ENCODE assay signal across 9 cellular contexts in genomic region chr16:2470603-2471015, GRCh38. TPM values are rescaled to one million over a fixed set of nuclear protein-coding genes. Genes with fewer than 3 reads are reported as not detected.
A peak's percentile ranks its signal among the peaks of the same experiment; 100 is the strongest.
DNase-seq lines count a peak whose midpoint lies in the region; ATAC-seq, FAIRE-seq and TF ChIP-seq lines count a peak whose summit lies in the region.
"Had no signal": no experiment of that assay in that cellular context is flagged by ENCODE, and none has a peak within 500 bp of the region (broad histone marks: within the 10 kb centered on the region; RNA-seq: fewer than 3 reads in every experiment).

No MANE protein-coding gene starts in this region.

- DNase-seq in A549 (ENCODE audit: low read depth in 1 of 2, low spot score in 1 of 2): peak in 1 of 2 experiments; percentile 41
- DNase-seq in stimulated activated naive CD4-positive, alpha-beta T cell treated with Interleukin-2 at 50 U/mL for 16 hours (lab: John Stamatoyannopoulos, UW): no peak
- DNase-seq in T-helper 2 cell treated with Interferon-gamma antibody and Interleukin-4, amounts not matched to agents 5 μg/mL and 100 μg/mL, for 36 hours (ENCODE audit: low spot score): no peak
- DNase-seq in transverse colon: no peak
- DNase-seq: effector memory CD4-positive, alpha-beta T cell; kidney glomerular epithelial cell had no signal

- POLR2A ChIA-PET in A549 (lab: Yijun Ruan, JAX): no interaction called here

- no peak for TF ChIP-seq EP300 in A549 (IDR thresholded peaks at IDR 0.05)
- no peak for TF ChIP-seq EP300 in transverse colon (IDR thresholded peaks at IDR 0.05; ENCODE audit: low read depth)

- peaks cover 5% of the 10 kb centered on the region for H3K4me1 Mint-ChIP-seq in activated T-helper 17 cell treated with anti-CD3 and anti-CD28 coated beads, Interleukin-2, amount 50 U/mL, for 72 hours
- peaks cover 1% of the 10 kb centered on the region for H3K4me1 Mint-ChIP-seq in T-helper 2 cell treated with Interferon-gamma antibody and Interleukin-4, amounts not matched to agents 5 μg/mL and 100 μg/mL, for 36 hours (ENCODE audit: low read depth)

- H3K27ac ChIP-seq in A549 (0 out of 6 replicates have a peak overlapping the region, but pooled peaks of 1 of the 2 experiments have one; percentile 22), HUES64 (ENCODE audit: low read depth, low read length) (no peak overlapping the region), transverse colon (no peak overlapping the region)

- H3K36me3 ChIP-seq in HUES64 (ENCODE audit: insufficient read depth, low read length) (no peaks in the 10 kb centered on the region), transverse colon (no peaks in the 10 kb centered on the region)

- no peaks in the 10 kb centered on the region for H3K36me3 Mint-ChIP-seq in activated T-helper 17 cell treated with anti-CD3 and anti-CD28 coated beads, Interleukin-2, amount 50 U/mL, for 72 hours (ENCODE audit: low read depth)
- no peaks in the 10 kb centered on the region for H3K36me3 Mint-ChIP-seq in T-helper 2 cell treated with Interferon-gamma antibody and Interleukin-4, amounts not matched to agents 5 μg/mL and 100 μg/mL, for 36 hours (ENCODE audit: low read depth)

- TF ChIP-seq POLR2A in A549 (IDR thresholded peaks at IDR 0.05; ENCODE audit: low read length): no peak
- no peak for TF ChIP-seq POLR2A in transverse colon (IDR thresholded peaks at IDR 0.05)

- peak; percentile 28 for FAIRE-seq in A549 (lab: Jason Lieb, UNC)
- FAIRE-seq: RCC 7860 had no signal

- no peak overlapping the region for H3K9ac ChIP-seq in HUES64 (ENCODE audit: low read depth, low read length)

- no peak for TF ChIP-seq RAD21 in A549 (conservative IDR thresholded peaks at IDR 0.05 in 1 of 2, IDR thresholded peaks at IDR 0.05 in 1 of 2)

- no peak overlapping the region for H3K4me2 ChIP-seq in A549

- no peaks in the 10 kb centered on the region for H3K9me3 Mint-ChIP-seq in activated T-helper 17 cell treated with anti-CD3 and anti-CD28 coated beads, Interleukin-2, amount 50 U/mL, for 72 hours
- H3K9me3 Mint-ChIP-seq in T-helper 2 cell treated with Interferon-gamma antibody and Interleukin-4, amounts not matched to agents 5 μg/mL and 100 μg/mL, for 36 hours: no peaks in the 10 kb centered on the region

- H3K27me3 Mint-ChIP-seq in activated T-helper 17 cell treated with anti-CD3 and anti-CD28 coated beads, Interleukin-2, amount 50 U/mL, for 72 hours: peaks cover 11% of the 10 kb centered on the region
- peaks cover 37% of the 10 kb centered on the region for H3K27me3 Mint-ChIP-seq in T-helper 2 cell treated with Interferon-gamma antibody and Interleukin-4, amounts not matched to agents 5 μg/mL and 100 μg/mL, for 36 hours (ENCODE audit: low read depth)

- TF ChIP-seq CTCF in A549 (IDR thresholded peaks at IDR 0.05) (no peak), transverse colon (IDR thresholded peaks at IDR 0.05) (no peak)

- H3K27me3 ChIP-seq in HUES64 (ENCODE audit: insufficient read depth, low read length) (peaks cover 65% of the 10 kb centered on the region), transverse colon (peaks cover 66% of the 10 kb centered on the region)

- WGBS in A549 (ENCODE audit: missing lambda C conversion rate): 86% methylated on average over 5 of the region's 9 CpGs
- WGBS in HUES64: 46% methylated on average over 9 of the region's 9 CpGs
- WGBS in transverse colon (ENCODE audit: low coverage in 1 of 2), 2 donors: 23% methylated on average over 9 of the region's 9 CpGs; no CpG with 5 or more reads in 1 of the 2 donors

- peak overlapping the region; percentile 9 for H3K4me3 Mint-ChIP-seq in activated T-helper 17 cell treated with anti-CD3 and anti-CD28 coated beads, Interleukin-2, amount 50 U/mL, for 72 hours
- H3K4me3 Mint-ChIP-seq in T-helper 2 cell treated with Interferon-gamma antibody and Interleukin-4, amounts not matched to agents 5 μg/mL and 100 μg/mL, for 36 hours: no peak overlapping the region

- H3K4me1 ChIP-seq in A549: peaks cover 38% of the 10 kb centered on the region
- H3K4me1 ChIP-seq in HUES64 (ENCODE audit: insufficient read depth, low read length): peaks cover 12% of the 10 kb centered on the region
- H3K4me1 ChIP-seq in transverse colon: peaks cover 11 to 55% (median 46%) of the 10 kb centered on the region in 4 donors

- H3K9me3 ChIP-seq in A549: no peaks in the 10 kb centered on the region
- H3K9me3 ChIP-seq in HUES64 (ENCODE audit: insufficient read depth, low read depth, low read length): no peaks in the 10 kb centered on the region
- no peaks in the 10 kb centered on the region for H3K9me3 ChIP-seq in transverse colon

- intact Hi-C loops in transverse colon (cut with DNase I; ENCODE audit: low total_unique reads): no loop called here

- in situ Hi-C loops in transverse colon (cut with MboI; ENCODE audit: low pct_ligation_motif_present in 1 of 4, low pct_unique_long_range_greater_than_20kb in 1 of 4, low sequenced_read_pairs in 3 of 4): no loop called here

- no peak overlapping the region for H3K27ac Mint-ChIP-seq in activated T-helper 17 cell treated with anti-CD3 and anti-CD28 coated beads, Interleukin-2, amount 50 U/mL, for 72 hours
- no peak overlapping the region for H3K27ac Mint-ChIP-seq in T-helper 2 cell treated with Interferon-gamma antibody and Interleukin-4, amounts not matched to agents 5 μg/mL and 100 μg/mL, for 36 hours

- H3K4me3 ChIP-seq in A549 (no peak overlapping the region), HUES64 (ENCODE audit: low read length) (peak overlapping the region; percentile 27), transverse colon (no peak overlapping the region)

- CTCF ChIA-PET in A549 (lab: Yijun Ruan, JAX): interaction anchor here (0.6 to 1.2 kb wide), 2 partner anchors 11 to 30 kb away, joined by 3 to 4 read pairs; partner anchors contain the start of gene TEDC2

- no peak for ATAC-seq in A549
- no peak for ATAC-seq in activated T-helper 17 cell treated with anti-CD3 and anti-CD28 coated beads, Interleukin-2, amount 50 U/mL, for 72 hours (replicated peaks)

TF ChIP-seq in A549, 52 proteins besides CTCF, POLR2A, EP300 and RAD21 (continues in another document):
- TF ChIP-seq FOSL2 (IDR thresholded peaks at IDR 0.05) (no peak), FOSL2 (CRISPR knock-in tag; IDR thresholded peaks at IDR 0.05) (no peak), EHF (CRISPR knock-in tag; IDR thresholded peaks at IDR 0.05) (no peak)

RNA-seq across cellular contexts. Expression of gene NTN3, which starts 0.5 kb away (rescaled TPM):
- polyA plus RNA-seq in A549 (2011; rRNA removed) (not detected in 2 replicates), A549 (2017; fragmentation: RNase III; extraction: RNeasy Plus Mini Kit Qiagen cat#74134 plus additional on column Dnase treatment) (0.04 TPM in 1 of 3 replicates, not detected in the others)
- polyA plus RNA-seq in A549 (2012; cell fraction: cytosol; rRNA removed): 0.01 TPM in 1 of 2 replicates, not detected in the other
- 0.04 and 0.19 TPM in 2 replicates for polyA plus RNA-seq in A549 (2012; cell fraction: nucleus; rRNA removed)
- not detected in 2 replicates for polyA minus RNA-seq in A549 (2011; rRNA and poly(A)+ RNA removed)
- polyA plus RNA-seq in HUES64 (2013, experiment 1 of 2): 0.15 TPM
- polyA plus RNA-seq in HUES64 (2013, experiment 2 of 2): 0.19 TPM
- total RNA-seq in activated T-helper 17 cell treated with anti-CD3 and anti-CD28 coated beads, Interleukin-2, amount 50 U/mL, for 72 hours: under 1 TPM in 1 of 2 donors, not detected in 1; 0.21 TPM
- total RNA-seq in transverse colon: not detected

RNA-seq across cellular contexts. Expression of gene TBC1D24, which starts 4.3 kb away (rescaled TPM):
- polyA plus RNA-seq in A549 (2011; rRNA removed) (4.0 and 4.2 TPM in 2 replicates), A549 (2017; fragmentation: RNase III; extraction: RNeasy Plus Mini Kit Qiagen cat#74134 plus additional on column Dnase treatment) (5.9 to 7.3 TPM (median 6.3 TPM) in 3 replicates)
- polyA plus RNA-seq in A549 (2012; cell fraction: cytosol; rRNA removed): 6.2 and 8.4 TPM in 2 replicates
- 19.7 and 29.5 TPM in 2 replicates for polyA plus RNA-seq in A549 (2012; cell fraction: nucleus; rRNA removed)
- polyA minus RNA-seq in A549 (2011; rRNA and poly(A)+ RNA removed): 5.1 and 7.7 TPM in 2 replicates
- polyA plus RNA-seq in HUES64 (2013, experiment 1 of 2): 4.2 TPM
- polyA plus RNA-seq in HUES64 (2013, experiment 2 of 2): 7.0 TPM
- total RNA-seq in activated T-helper 17 cell treated with anti-CD3 and anti-CD28 coated beads, Interleukin-2, amount 50 U/mL, for 72 hours: 10 to 100 TPM; 10.8 to 16.1 TPM
- 10 to 100 TPM in 2 of 4 donors, 1 to 10 TPM in 2; 8.3 to 19.3 (median 11.6) TPM for total RNA-seq in transverse colon

RNA-seq across cellular contexts. Expression of gene TEDC2, which starts 10.7 kb away (rescaled TPM):
- polyA plus RNA-seq in A549 (2011; rRNA removed): 9.5 and 9.6 TPM in 2 replicates
- 34.1 and 41.0 TPM in 2 replicates for polyA plus RNA-seq in A549 (2012; cell fraction: cytosol; rRNA removed)
- 96.6 and 133 TPM in 2 replicates for polyA plus RNA-seq in A549 (2012; cell fraction: nucleus; rRNA removed)
- 20.7 to 22.6 TPM (median 22.2 TPM) in 3 replicates for polyA plus RNA-seq in A549 (2017; fragmentation: RNase III; extraction: RNeasy Plus Mini Kit Qiagen cat#74134 plus additional on column Dnase treatment)
- 12.1 and 12.2 TPM in 2 replicates for polyA minus RNA-seq in A549 (2011; rRNA and poly(A)+ RNA removed)
- polyA plus RNA-seq in HUES64 (2013, experiment 1 of 2): 38.0 TPM
- polyA plus RNA-seq in HUES64 (2013, experiment 2 of 2): 33.7 TPM
- total RNA-seq in activated T-helper 17 cell treated with anti-CD3 and anti-CD28 coated beads, Interleukin-2, amount 50 U/mL, for 72 hours: 10 to 100 TPM; 14.8 to 19.7 TPM
- total RNA-seq in transverse colon: 1 to 10 TPM in 2 of 4 donors, not detected in 2; 1.4 to 2.3 TPM

RNA-seq across cellular contexts. Expression of gene CCNF, which starts 41.4 kb away (rescaled TPM):
- polyA plus RNA-seq in A549 (2011; rRNA removed): 6.5 and 8.0 TPM in 2 replicates
- 10.6 and 12.4 TPM in 2 replicates for polyA plus RNA-seq in A549 (2012; cell fraction: cytosol; rRNA removed)
- polyA plus RNA-seq in A549 (2012; cell fraction: nucleus; rRNA removed): 31.4 and 40.3 TPM in 2 replicates
- 13.4 to 15.1 TPM (median 14.4 TPM) in 3 replicates for polyA plus RNA-seq in A549 (2017; fragmentation: RNase III; extraction: RNeasy Plus Mini Kit Qiagen cat#74134 plus additional on column Dnase treatment)
- 23.6 and 29.5 TPM in 2 replicates for polyA minus RNA-seq in A549 (2011; rRNA and poly(A)+ RNA removed)
- polyA plus RNA-seq in HUES64 (2013, experiment 1 of 2): 26.0 TPM
- polyA plus RNA-seq in HUES64 (2013, experiment 2 of 2): 27.6 TPM
- 10 to 100 TPM; 59.6 to 64.5 TPM for total RNA-seq in activated T-helper 17 cell treated with anti-CD3 and anti-CD28 coated beads, Interleukin-2, amount 50 U/mL, for 72 hours
- total RNA-seq in transverse colon: 10 to 100 TPM in 1 of 4 donors, 1 to 10 TPM in 2, under 1 TPM in 1; 0.75 to 24.9 (median 2.3) TPM

RNA-seq across cellular contexts. Expression of gene ATP6V0C, which starts 43.1 kb away (rescaled TPM):
- polyA plus RNA-seq in A549 (2011; rRNA removed) (9.4 and 14.7 TPM in 2 replicates), A549 (2017; fragmentation: RNase III; extraction: RNeasy Plus Mini Kit Qiagen cat#74134 plus additional on column Dnase treatment) (152 to 153 TPM (median 153 TPM) in 3 replicates)
- 93.2 and 106 TPM in 2 replicates for polyA plus RNA-seq in A549 (2012; cell fraction: cytosol; rRNA removed)
- 111 and 115 TPM in 2 replicates for polyA plus RNA-seq in A549 (2012; cell fraction: nucleus; rRNA removed)
- polyA minus RNA-seq in A549 (2011; rRNA and poly(A)+ RNA removed): 15.8 and 32.8 TPM in 2 replicates
- polyA plus RNA-seq in HUES64 (2013, experiment 1 of 2): 201 TPM
- polyA plus RNA-seq in HUES64 (2013, experiment 2 of 2): 219 TPM
- total RNA-seq in activated T-helper 17 cell treated with anti-CD3 and anti-CD28 coated beads, Interleukin-2, amount 50 U/mL, for 72 hours: 100 to 1,000 TPM in 1 of 2 donors, 10 to 100 TPM in 1; 98.5 to 128 TPM
- 100 to 1,000 TPM; 101 to 237 (median 135) TPM for total RNA-seq in transverse colon

Comparison
In these comparisons a context has a peak if more than half of its experiments do, and no peak if none do; other contexts are left out.
1. RNA of gene TEDC2, which starts 10.7 kb away (total RNA-seq): 14.8 to 19.7 TPM in activated T-helper 17 cell treated with anti-CD3 and anti-CD28 coated beads, Interleukin-2, amount 50 U/mL, for 72 hours; 1.4 to 2.3 TPM in transverse colon; every median in the first group is over 4 times any median in the second.